ENCODE assay signal across 14 cellular contexts in genomic region chr3:158912188-158912587, GRCh38.
DNase-seq lines count a peak whose midpoint lies in the region; ATAC-seq and TF ChIP-seq lines count a peak whose summit lies in the region.
"Had no signal": no experiment of that assay in that cellular context is flagged by ENCODE, and none has a peak within 500 bp of the region (broad histone marks: within the 10 kb centered on the region; RNA-seq: fewer than 3 reads in every experiment).

No MANE protein-coding gene starts in this region.

- ATAC-seq in GM19351 (IDR thresholded peaks at IDR 0.05; ENCODE audit: unreplicated experiment) = no peak
- no peak for ATAC-seq in HG02973 (IDR thresholded peaks at IDR 0.05; ENCODE audit: unreplicated experiment)
- no peak for ATAC-seq in HG02763 (IDR thresholded peaks at IDR 0.05; ENCODE audit: unreplicated experiment)
- ATAC-seq: activated T-cell treated with anti-CD3 and anti-CD28 coated beads, Interleukin-2, amount 50 U/mL, for 72 hours had no signal

- H3K4me1 ChIP-seq in A673 (ENCODE audit: insufficient read depth, low read length, poor library complexity, severe bottlenecking) = no peaks in the 10 kb centered on the region
- H3K4me1 ChIP-seq in endodermal cell (ENCODE audit: control insufficient read depth, insufficient read depth, low read length) = no peaks in the 10 kb centered on the region

- CTCF ChIA-PET in A673 (lab: Charles Lee) = no interaction called here

- H3K36me3 ChIP-seq in A673 (ENCODE audit: insufficient read depth, low read length, poor library complexity, severe bottlenecking) (no peaks in the 10 kb centered on the region), GM06990 (ENCODE audit: control insufficient read depth, insufficient read depth, low read length) (no peaks in the 10 kb centered on the region), endodermal cell (ENCODE audit: control insufficient read depth, insufficient read depth, low read length) (no peaks in the 10 kb centered on the region)

- H3K36me3 Mint-ChIP-seq in endodermal cell (ENCODE audit: low read depth) = no peaks in the 10 kb centered on the region
- H3K36me3 Mint-ChIP-seq: activated CD4-positive, alpha-beta memory T cell treated with anti-CD3 and anti-CD28 coated beads for 36 hours had no signal

- whole genome bisulfite sequencing in endodermal cell (ENCODE audit: insufficient coverage in 1 of 2, insufficient read length in 1 of 2), 2 experiments = 88 to 89% methylated on average over 3 of the region's 3 CpGs

- H3K4me3 Mint-ChIP-seq in endodermal cell = no peak overlapping the region
- H3K4me3 Mint-ChIP-seq: activated CD4-positive, alpha-beta memory T cell treated with anti-CD3 and anti-CD28 coated beads for 36 hours; activated T-cell treated with anti-CD3 and anti-CD28 coated beads, Interleukin-2, amount 50 U/mL, for 72 hours had no signal

- intact Hi-C loops in A673 (cut with micrococcal nuclease; ENCODE audit: unreplicated experiment) = no loop called here

- POLR2A ChIA-PET in A673 (lab: Charles Lee; ENCODE audit: low non-redundant PET) = no interaction called here

- peak; percentile 15 for DNase-seq in A673 (ENCODE audit: low spot score)
- no peak for DNase-seq in GM06990 (ENCODE audit: extremely low read depth, insufficient read length)
- DNase-seq in OCI-M1 (lab: John Stamatoyannopoulos, UW) = peak; percentile 1
- DNase-seq in endodermal cell = peak; percentile 58
- no peak for DNase-seq in activated CD4-positive, CD25-positive, alpha-beta regulatory T cell (lab: John Stamatoyannopoulos, UW)
- DNase-seq: activated CD4-positive, alpha-beta memory T cell treated with anti-CD3 and anti-CD28 coated beads for 36 hours; activated T-cell treated with anti-CD3 and anti-CD28 coated beads, Interleukin-2, amount 50 U/mL, for 72 hours; effector CD4-positive, alpha-beta T cell; hypothalamus; Karpas-422; NCI-H1694 treated with DMSO at 0.1 percent for 48 hours had no signal

- H3K4me3 ChIP-seq in A673 (ENCODE audit: low read depth, low read length, poor library complexity, severe bottlenecking) (no peak overlapping the region), GM06990 (replicated peaks; ENCODE audit: low read depth, low read length) (no peak overlapping the region), endodermal cell (ENCODE audit: low read length) (no peak overlapping the region)

- H3K9me3 Mint-ChIP-seq in endodermal cell = no peaks in the 10 kb centered on the region
- H3K9me3 Mint-ChIP-seq: activated CD4-positive, alpha-beta memory T cell treated with anti-CD3 and anti-CD28 coated beads for 36 hours; activated T-cell treated with anti-CD3 and anti-CD28 coated beads, Interleukin-2, amount 50 U/mL, for 72 hours had no signal

- H3K27ac Mint-ChIP-seq in endodermal cell = no peak overlapping the region
- H3K27ac Mint-ChIP-seq: activated CD4-positive, alpha-beta memory T cell treated with anti-CD3 and anti-CD28 coated beads for 36 hours; activated T-cell treated with anti-CD3 and anti-CD28 coated beads, Interleukin-2, amount 50 U/mL, for 72 hours had no signal

- peaks cover 5% of the 10 kb centered on the region for H3K4me1 Mint-ChIP-seq in endodermal cell

- peaks cover 5% of the 10 kb centered on the region for H3K27me3 ChIP-seq in A673 (replicated peaks; ENCODE audit: insufficient read depth, low read depth, low read length, poor library complexity)
- H3K27me3 ChIP-seq in GM06990 (replicated peaks; ENCODE audit: control insufficient read depth, insufficient read depth, low read length) = no peaks in the 10 kb centered on the region
- H3K27me3 ChIP-seq in endodermal cell (ENCODE audit: control insufficient read depth, insufficient read depth, low read length, poor library complexity, severe bottlenecking) = peaks cover 64% of the 10 kb centered on the region

- TF ChIP-seq CTCF in A673 (conservative IDR thresholded peaks at IDR 0.05; ENCODE audit: low read depth, low read length) (peak; percentile 42; the same call in 1 of the 2 replicates), GM06990 (IDR thresholded peaks at IDR 0.05; ENCODE audit: insufficient read depth, low read length, poor library complexity, severe bottlenecking) (peak; percentile 34), endodermal cell (conservative IDR thresholded peaks at IDR 0.05) (peak; percentile 76)

- H3K27ac ChIP-seq in A673 (ENCODE audit: low read depth, low read length, poor library complexity, severe bottlenecking) (no peak overlapping the region), endodermal cell (ENCODE audit: low read depth, low read length) (no peak overlapping the region)

- no TSS peak for BruUV-seq in A673 (replicated peaks; lab: Mats Ljungman, UMichigan)

- H3K9ac ChIP-seq in endodermal cell (ENCODE audit: extremely low read depth, low read length, poor library complexity, severe bottlenecking) = no peak overlapping the region

- H3K9me3 ChIP-seq in A673 (ENCODE audit: low read depth, low read length, poor library complexity, severe bottlenecking) = no peaks in the 10 kb centered on the region
- no peaks in the 10 kb centered on the region for H3K9me3 ChIP-seq in endodermal cell (ENCODE audit: control insufficient read depth, low read length)

- peaks cover 64% of the 10 kb centered on the region for H3K27me3 Mint-ChIP-seq in endodermal cell (ENCODE audit: insufficient read depth)
- H3K27me3 Mint-ChIP-seq: activated CD4-positive, alpha-beta memory T cell treated with anti-CD3 and anti-CD28 coated beads for 36 hours had no signal

Comparison
In these comparisons a context has a peak if more than half of its experiments do, and no peak if none do; other contexts are left out.
1. DNase-seq: peak in A673 (single experiment), OCI-M1 (single experiment) and endodermal cell (single experiment); none in GM06990 (single experiment) and activated CD4-positive, CD25-positive, alpha-beta regulatory T cell (0 of 4).
2. Peak in every context shown above with its lines, with median percentiles within 50 percentile points of each other: CTCF ChIP-seq.